In the genomic region with DNA sequence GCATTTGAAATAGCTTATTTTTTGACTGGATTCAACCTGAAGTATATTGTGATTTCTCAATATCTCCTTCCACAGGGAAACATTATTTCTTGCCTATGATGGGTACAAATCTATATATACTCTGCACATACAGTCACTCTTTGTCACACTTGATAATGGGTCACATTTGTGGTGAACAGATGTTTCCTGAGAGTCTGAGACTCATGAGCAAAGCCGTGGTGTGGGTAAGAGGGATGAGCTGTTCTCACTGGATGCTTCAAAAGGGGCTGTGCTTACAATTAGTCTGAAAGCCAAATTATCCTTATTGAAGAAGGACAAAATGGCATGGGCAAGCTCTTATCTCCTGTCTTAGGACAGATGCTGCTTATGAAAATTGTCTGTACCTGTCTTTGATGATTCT, we compare ENCODE assay signal across 21 cellular contexts. TPM values are rescaled to one million over a fixed set of nuclear protein-coding genes. Genes with fewer than 3 reads are reported as not detected.
DNase-seq lines count a peak whose midpoint lies in the region; ATAC-seq and TF ChIP-seq lines count a peak whose summit lies in the region.
"Had no signal": no experiment of that assay in that cellular context is flagged by ENCODE, and none has a peak within 500 bp of the region (broad histone marks: within the 10 kb centered on the region; RNA-seq: fewer than 3 reads in every experiment).

No MANE protein-coding gene starts in this region.

- intact Hi-C loops in activated CD4-positive, alpha-beta T cell treated with anti-CD3 and anti-CD28 coated beads for 36 hours (cut with DNase I, micrococcal nuclease): no loop called here
- intact Hi-C loops in natural killer cell (cut with micrococcal nuclease): no loop called here

- H3K27me3 Mint-ChIP-seq in activated CD4-positive, alpha-beta T cell treated with anti-CD3 and anti-CD28 coated beads for 36 hours: peaks cover 2% of the 10 kb centered on the region
- no peaks in the 10 kb centered on the region for H3K27me3 Mint-ChIP-seq in activated CD4-positive, alpha-beta T cell treated with anti-CD3 and anti-CD28 coated beads, Interleukin-2, amount 10 ng/mL, durations not matched to agents 7 days and 5 days
- peaks cover 0 to 3% of the 10 kb centered on the region in 2 donors for H3K27me3 Mint-ChIP-seq in natural killer cell (ENCODE audit: low read depth in 2 of 2)

- peaks cover 4% of the 10 kb centered on the region for H3K9me3 Mint-ChIP-seq in activated CD4-positive, alpha-beta T cell treated with anti-CD3 and anti-CD28 coated beads for 36 hours (ENCODE audit: low read depth)
- peaks cover 7% of the 10 kb centered on the region for H3K9me3 Mint-ChIP-seq in activated CD4-positive, alpha-beta T cell treated with anti-CD3 and anti-CD28 coated beads, Interleukin-2, amount 10 ng/mL, durations not matched to agents 7 days and 5 days
- H3K9me3 Mint-ChIP-seq in natural killer cell: no peaks in the 10 kb centered on the region
- H3K9me3 Mint-ChIP-seq: CD8-positive, alpha-beta T cell; central memory CD8-positive, alpha-beta T cell had no signal

- peaks cover 8% of the 10 kb centered on the region for H3K4me1 Mint-ChIP-seq in activated CD4-positive, alpha-beta T cell treated with anti-CD3 and anti-CD28 coated beads for 36 hours
- peaks cover 7% of the 10 kb centered on the region for H3K4me1 Mint-ChIP-seq in activated CD4-positive, alpha-beta T cell treated with anti-CD3 and anti-CD28 coated beads, Interleukin-2, amount 10 ng/mL, durations not matched to agents 7 days and 5 days
- peaks cover 33 to 39% of the 10 kb centered on the region in 2 donors for H3K4me1 Mint-ChIP-seq in natural killer cell
- H3K4me1 Mint-ChIP-seq: central memory CD8-positive, alpha-beta T cell had no signal

- H3K9me3 ChIP-seq in upper lobe of left lung: no peaks in the 10 kb centered on the region
- H3K9me3 ChIP-seq: upper lobe of right lung had no signal

- no peak overlapping the region for H3K27ac ChIP-seq in upper lobe of left lung
- H3K27ac ChIP-seq: SK-N-MC, upper lobe of right lung had no signal

- no peaks in the 10 kb centered on the region for H3K36me3 ChIP-seq in upper lobe of left lung
- H3K36me3 ChIP-seq: upper lobe of right lung had no signal

- H3K36me3 Mint-ChIP-seq in activated CD4-positive, alpha-beta T cell treated with anti-CD3 and anti-CD28 coated beads for 36 hours (ENCODE audit: low read depth): no peaks in the 10 kb centered on the region
- peaks cover 2% of the 10 kb centered on the region for H3K36me3 Mint-ChIP-seq in activated CD4-positive, alpha-beta T cell treated with anti-CD3 and anti-CD28 coated beads, Interleukin-2, amount 10 ng/mL, durations not matched to agents 7 days and 5 days (ENCODE audit: low read depth)
- no peaks in the 10 kb centered on the region for H3K36me3 Mint-ChIP-seq in natural killer cell
- H3K36me3 Mint-ChIP-seq: CD8-positive, alpha-beta T cell had no signal

- H3K4me3 Mint-ChIP-seq in activated CD4-positive, alpha-beta T cell treated with anti-CD3 and anti-CD28 coated beads for 36 hours: no peak overlapping the region
- no peak overlapping the region for H3K4me3 Mint-ChIP-seq in activated CD4-positive, alpha-beta T cell treated with anti-CD3 and anti-CD28 coated beads, Interleukin-2, amount 10 ng/mL, durations not matched to agents 7 days and 5 days
- H3K4me3 Mint-ChIP-seq in natural killer cell: peak overlapping the region; percentile 2
- H3K4me3 Mint-ChIP-seq: CD8-positive, alpha-beta T cell; central memory CD8-positive, alpha-beta T cell had no signal

- TF ChIP-seq EP300 in upper lobe of left lung (IDR thresholded peaks at IDR 0.05): no peak

- no peaks in the 10 kb centered on the region for H3K4me1 ChIP-seq in upper lobe of left lung
- H3K4me1 ChIP-seq: upper lobe of right lung had no signal

- TF ChIP-seq CTCF in natural killer cell (IDR thresholded peaks at IDR 0.05) (no peak), upper lobe of left lung (IDR thresholded peaks at IDR 0.05) (no peak)

- TF ChIP-seq POLR2A in upper lobe of left lung (IDR thresholded peaks at IDR 0.05): no peak

- POLR2A ChIA-PET in activated CD4-positive, alpha-beta T cell treated with anti-CD3 and anti-CD28 coated beads for 36 hours (lab: Charles Lee): no interaction called here
- POLR2A ChIA-PET in activated CD4-positive, alpha-beta T cell treated with anti-CD3 and anti-CD28 coated beads, Interleukin-2, amount 10 ng/mL, durations not matched to agents 7 days and 5 days (lab: Charles Lee): no interaction called here

- CTCF ChIA-PET in activated CD4-positive, alpha-beta T cell treated with anti-CD3 and anti-CD28 coated beads for 36 hours (lab: Charles Lee): interaction anchor here (0.6 to 1.0 kb wide), 4 partner anchors 10 to 303 kb away, joined by 3 read pairs; no protein-coding TSS in a partner anchor
- CTCF ChIA-PET in activated CD4-positive, alpha-beta T cell treated with anti-CD3 and anti-CD28 coated beads, Interleukin-2, amount 10 ng/mL, durations not matched to agents 7 days and 5 days (lab: Charles Lee): interaction anchor here (0.6 to 1.7 kb wide), 3 partner anchors 13 to 250 kb away, joined by 4 to 5 read pairs (median 4); no protein-coding TSS in a partner anchor

- peak; percentile 88 for ATAC-seq in activated CD4-positive, alpha-beta T cell treated with anti-CD3 and anti-CD28 coated beads for 36 hours
- ATAC-seq in natural killer cell (peak; percentile 75 to 94 (median 90)), upper lobe of left lung (ENCODE audit: low FRiP score in 2 of 2) (no peak), GM21786 (IDR thresholded peaks at IDR 0.05; ENCODE audit: unreplicated experiment) (no peak)
- ATAC-seq: CD8-positive, alpha-beta T cell; PC-3; upper lobe of right lung had no signal

- no peak overlapping the region for H3K27ac Mint-ChIP-seq in activated CD4-positive, alpha-beta T cell treated with anti-CD3 and anti-CD28 coated beads for 36 hours
- H3K27ac Mint-ChIP-seq in activated CD4-positive, alpha-beta T cell treated with anti-CD3 and anti-CD28 coated beads, Interleukin-2, amount 10 ng/mL, durations not matched to agents 7 days and 5 days: no peak overlapping the region
- peak overlapping the region; percentile 21 to 57 for H3K27ac Mint-ChIP-seq in natural killer cell
- H3K27ac Mint-ChIP-seq: CD8-positive, alpha-beta T cell had no signal

- DNase-seq in activated CD4-positive, alpha-beta T cell treated with anti-CD3 and anti-CD28 coated beads for 36 hours: no peak
- no peak for DNase-seq in activated CD4-positive, alpha-beta T cell treated with anti-CD3 and anti-CD28 coated beads, Interleukin-2, amount 10 ng/mL, durations not matched to agents 7 days and 5 days
- DNase-seq in HCEC 1CT: peak; percentile 57
- DNase-seq in RPMI7951 (ENCODE audit: low read depth): peak; percentile 36
- DNase-seq in natural killer cell: no peak
- no peak for DNase-seq in NCI-H187 (lab: John Stamatoyannopoulos, UW)
- DNase-seq in upper lobe of left lung: no peak
- DNase-seq: activated CD4-positive, alpha-beta T cell treated with anti-CD3 and anti-CD28 coated beads, Interleukin-2, amount 50 U/mL, for 48 hours; amygdala; CD8-positive, alpha-beta T cell; effector CD8-positive, alpha-beta T cell; hippocampal formation; kidney glomerular epithelial cell; NCI-H2081; NCI-H526; PC-3; stimulated activated naive CD4-positive, alpha-beta T cell treated with Interleukin-2 at 50 U/mL for 16 hours; upper lobe of right lung had no signal

- WGBS in upper lobe of left lung, 2 donors: 25 to 38% methylated on average over 1 of the region's 1 CpG

- H3K27me3 ChIP-seq in upper lobe of left lung: no peaks in the 10 kb centered on the region
- H3K27me3 ChIP-seq: upper lobe of right lung had no signal

- H3K4me3 ChIP-seq in upper lobe of left lung: no peak overlapping the region
- H3K4me3 ChIP-seq: SK-N-MC, upper lobe of right lung had no signal

RNA-seq across cellular contexts. Expression of gene TBXAS1, which starts 18.0 kb away (rescaled TPM):
- total RNA-seq in activated CD4-positive, alpha-beta T cell treated with anti-CD3 and anti-CD28 coated beads for 36 hours: 1 to 10 TPM; 3.6 to 5.1 TPM
- total RNA-seq in activated CD4-positive, alpha-beta T cell treated with anti-CD3 and anti-CD28 coated beads, Interleukin-2, amount 10 ng/mL, durations not matched to agents 7 days and 5 days: 10 to 100 TPM in 1 of 2 experiments, 1 to 10 TPM in 1; 8.8 to 11.8 TPM
- total RNA-seq in RPMI7951 (2014; rRNA removed; shearing (Covaris generic)): 2.4 and 3.5 TPM in 2 replicates
- total RNA-seq in natural killer cell (100 to 1,000 TPM in 1 of 3 donors, 10 to 100 TPM in 2; 72.7 to 110 (median 88.7) TPM), upper lobe of left lung (100 to 1,000 TPM in 2 of 6 donors, 10 to 100 TPM in 4; 62.8 to 317 (median 85.6) TPM)

RNA-seq across cellular contexts. Expression of gene HIPK2, which starts 33.3 kb away (rescaled TPM):
- total RNA-seq in activated CD4-positive, alpha-beta T cell treated with anti-CD3 and anti-CD28 coated beads for 36 hours: 10 to 100 TPM; 23.9 to 36.2 TPM
- total RNA-seq in activated CD4-positive, alpha-beta T cell treated with anti-CD3 and anti-CD28 coated beads, Interleukin-2, amount 10 ng/mL, durations not matched to agents 7 days and 5 days: 10 to 100 TPM; 22.5 to 27.5 TPM
- 7.5 and 8.3 TPM in 2 replicates for total RNA-seq in RPMI7951 (2014; rRNA removed; shearing (Covaris generic))
- total RNA-seq in natural killer cell (100 to 1,000 TPM; 127 to 145 (median 144) TPM), upper lobe of left lung (10 to 100 TPM; 38.6 to 59.6 (median 45.9) TPM)

Comparison
In these comparisons a context has a peak if more than half of its experiments do, and no peak if none do; other contexts are left out.
1. ATAC-seq: peak in activated CD4-positive, alpha-beta T cell treated with anti-CD3 and anti-CD28 coated beads for 36 hours (single experiment) and natural killer cell (3 of 3); none in upper lobe of left lung (0 of 2) and GM21786 (single experiment).
2. DNase-seq: peak in HCEC 1CT (single experiment) and RPMI7951 (single experiment); none in activated CD4-positive, alpha-beta T cell treated with anti-CD3 and anti-CD28 coated beads for 36 hours (single experiment), activated CD4-positive, alpha-beta T cell treated with anti-CD3 and anti-CD28 coated beads, Interleukin-2, amount 10 ng/mL, durations not matched to agents 7 days and 5 days (single experiment), natural killer cell (single experiment), NCI-H187 (0 of 2) and upper lobe of left lung (0 of 2).
3. H3K27ac Mint-ChIP-seq: peak in natural killer cell (2 of 2); none in activated CD4-positive, alpha-beta T cell treated with anti-CD3 and anti-CD28 coated beads for 36 hours (single experiment) and activated CD4-positive, alpha-beta T cell treated with anti-CD3 and anti-CD28 coated beads, Interleukin-2, amount 10 ng/mL, durations not matched to agents 7 days and 5 days (single experiment).
4. RNA of gene TBXAS1, which starts 18.0 kb away (total RNA-seq): 62.8 to 317 TPM in upper lobe of left lung and 72.7 to 110 TPM in natural killer cell; 8.8 to 11.8 TPM in activated CD4-positive, alpha-beta T cell treated with anti-CD3 and anti-CD28 coated beads, Interleukin-2, amount 10 ng/mL, durations not matched to agents 7 days and 5 days, 3.6 to 5.1 TPM in activated CD4-positive, alpha-beta T cell treated with anti-CD3 and anti-CD28 coated beads for 36 hours and 2.4 to 3.5 TPM in RPMI7951; every median in the first group is over 4 times any median in the second.